12 cellular contexts compared by ENCODE assay signal in genomic region chr9:33850267-33850629, GRCh38. TPM values are rescaled to one million over a fixed set of nuclear protein-coding genes. Genes with fewer than 3 reads are reported as not detected.
A peak's percentile ranks its signal among the peaks of the same experiment; 100 is the strongest.
DNase-seq lines count a peak whose midpoint lies in the region; ATAC-seq and TF ChIP-seq lines count a peak whose summit lies in the region.
"Had no signal": no experiment of that assay in that cellular context is flagged by ENCODE, and none has a peak within 500 bp of the region (broad histone marks: within the 10 kb centered on the region; RNA-seq: fewer than 3 reads in every experiment).

No MANE protein-coding gene starts in this region.

- H3K27me3 Mint-ChIP-seq in neural progenitor cell (ENCODE audit: insufficient read depth, low read depth): peaks cover 1% of the 10 kb centered on the region

- CTCF ChIA-PET in HEK293 (lab: Yijun Ruan, JAX): interaction anchor here (0.5 to 2.5 kb wide), 5 partner anchors 32 to 315 kb away, joined by 3 to 17 read pairs (median 3); no protein-coding TSS in a partner anchor

- no peaks in the 10 kb centered on the region for H3K9me3 ChIP-seq in HEK293 (ENCODE audit: control insufficient read depth, insufficient read depth, low read depth, low read length)
- no peaks in the 10 kb centered on the region for H3K9me3 ChIP-seq in neural progenitor cell (ENCODE audit: low read depth)

- H2AFZ ChIP-seq in neural progenitor cell (replicated peaks): no peak overlapping the region

- peaks cover 96% of the 10 kb centered on the region for H4K20me1 ChIP-seq in neural progenitor cell (ENCODE audit: low read depth)

- peak overlapping the region; percentile 74 for H3K27ac ChIP-seq in 22Rv1
- H3K27ac ChIP-seq in HEK293 (ENCODE audit: extremely low read depth, low read depth, low read length): no peak overlapping the region
- peak overlapping the region; percentile 56 for H3K27ac ChIP-seq in neural progenitor cell

- TF ChIP-seq CTCF in 22Rv1 (IDR thresholded peaks at IDR 0.05) (no peak), HEK293 (tag by site-specific recombination; IDR thresholded peaks at IDR 0.05) (no peak), neural progenitor cell (IDR thresholded peaks at IDR 0.05) (no peak)

- H3K4me3 Mint-ChIP-seq in neural progenitor cell: no peak overlapping the region
- H3K4me3 Mint-ChIP-seq: activated CD8-positive, alpha-beta T cell treated with anti-CD3 and anti-CD28 coated beads, Interleukin-2, amount 10 ng/mL, durations not matched to agents 7 days and 5 days had no signal

- peak; percentile 12 for DNase-seq in cerebellar cortex (ENCODE audit: low spot score)
- no peak for DNase-seq in neural progenitor cell (ENCODE audit: low spot score)
- DNase-seq in NCI-H187 treated with DMSO at 0.1 percent for 48 hours (lab: John Stamatoyannopoulos, UW): no peak
- no peak for DNase-seq in activated naive CD4-positive, alpha-beta T cell treated with anti-CD3 and anti-CD28 coated beads, Interleukin-2, amount 50 U/mL, for 16 hours
- DNase-seq in occipital lobe (lab: John Stamatoyannopoulos, UW): no peak
- DNase-seq: activated CD8-positive, alpha-beta T cell treated with anti-CD3 and anti-CD28 coated beads, Interleukin-2, amount 10 ng/mL, durations not matched to agents 7 days and 5 days; NCI-H1436 treated with DMSO at 0.1 percent for 48 hours; NCI-H510A; T1000 had no signal

- peaks cover 13% of the 10 kb centered on the region for H3K4me1 ChIP-seq in HEK293 (ENCODE audit: control insufficient read depth, insufficient read depth, low read length)
- H3K4me1 ChIP-seq in neural progenitor cell: no peaks in the 10 kb centered on the region

- no peak for ATAC-seq in GM18502 (IDR thresholded peaks at IDR 0.05; ENCODE audit: poor library complexity, unreplicated experiment)
- ATAC-seq: activated CD8-positive, alpha-beta T cell treated with anti-CD3 and anti-CD28 coated beads, Interleukin-2, amount 10 ng/mL, durations not matched to agents 7 days and 5 days had no signal

- no peak overlapping the region for H3K27ac Mint-ChIP-seq in neural progenitor cell
- H3K27ac Mint-ChIP-seq: activated CD8-positive, alpha-beta T cell treated with anti-CD3 and anti-CD28 coated beads, Interleukin-2, amount 10 ng/mL, durations not matched to agents 7 days and 5 days had no signal

- H3F3A ChIP-seq in neural progenitor cell (ENCODE audit: low read depth): peaks cover 12% of the 10 kb centered on the region

- H3K4me1 Mint-ChIP-seq in neural progenitor cell: peaks cover 7% of the 10 kb centered on the region

- H3K4me3 ChIP-seq in HEK293 (ENCODE audit: low read depth, low read length) (no peak overlapping the region), neural progenitor cell (no peak overlapping the region)

- H3K36me3 ChIP-seq in HEK293 (ENCODE audit: control insufficient read depth in 2 of 2, insufficient read depth in 1 of 2, low read length in 2 of 2) (peaks cover 0 to 5% of the 10 kb centered on the region in 2 experiments; a peak in 1 of 3 replicates), neural progenitor cell (no peaks in the 10 kb centered on the region)

- no peak overlapping the region for H3K4me2 ChIP-seq in neural progenitor cell

- H3K36me3 Mint-ChIP-seq in neural progenitor cell: peaks cover 9% of the 10 kb centered on the region

- POLR2A ChIA-PET in HEK293 (lab: Yijun Ruan, JAX): no interaction called here

- no peak overlapping the region for H3K9ac ChIP-seq in neural progenitor cell

- H3K9me3 Mint-ChIP-seq in neural progenitor cell: no peaks in the 10 kb centered on the region

- H3K79me2 ChIP-seq in neural progenitor cell (ENCODE audit: low read depth): peaks cover 100% of the 10 kb centered on the region

- no peaks in the 10 kb centered on the region for H3K27me3 ChIP-seq in neural progenitor cell

TF ChIP-seq in HEK293, 187 proteins besides CTCF, POLR2A, EP300 and RAD21:
- TF ChIP-seq SCRT2 (tag by site-specific recombination; IDR thresholded peaks at IDR 0.05) (peak; percentile 60), ZSCAN16 (tag by site-specific recombination; IDR thresholded peaks at IDR 0.05) (no peak), ZBTB17 (tag by site-specific recombination; IDR thresholded peaks at IDR 0.05) (peak; percentile 57; the same call in 1 of the 2 replicates)

RNA-seq across cellular contexts. Expression of gene UBE2R2, which starts 33.3 kb away (rescaled TPM):
- total RNA-seq in neural progenitor cell (ENCODE audit: low replicate concordance) (53.6 and 68.3 TPM in 2 replicates), occipital lobe (22.9 TPM)

RNA-seq across cellular contexts. Expression of gene PRSS3, which starts 54.9 kb away (rescaled TPM):
- not detected in 2 replicates for total RNA-seq in neural progenitor cell (ENCODE audit: low replicate concordance)
- total RNA-seq in occipital lobe: not detected
- total RNA-seq: activated CD8-positive, alpha-beta T cell treated with anti-CD3 and anti-CD28 coated beads, Interleukin-2, amount 10 ng/mL, durations not matched to agents 7 days and 5 days had no signal
